In genomic region chr11:559712-560304, GRCh38 we compare ENCODE assay signal across 8 cellular contexts.
DNase-seq lines count a peak whose midpoint lies in the region; ATAC-seq and TF ChIP-seq lines count a peak whose summit lies in the region.

No MANE protein-coding gene starts in this region.

- H3K27me3 Mint-ChIP-seq in dendritic cell treated with granulocyte-macrophage colony-stimulating factor and Interleukin-4, amounts not matched to agents 40 ng/mL and 50 ng/mL, for 4 days = peaks cover 47% of the 10 kb centered on the region
- peaks cover 39% of the 10 kb centered on the region for H3K27me3 Mint-ChIP-seq in nephron (ENCODE audit: low read depth)

- no peak for ATAC-seq in HG03175 (IDR thresholded peaks at IDR 0.05; ENCODE audit: unreplicated experiment)
- ATAC-seq in GM18909 (IDR thresholded peaks at IDR 0.05; ENCODE audit: poor library complexity, unreplicated experiment) = no peak

- H3K4me1 Mint-ChIP-seq in dendritic cell treated with granulocyte-macrophage colony-stimulating factor and Interleukin-4, amounts not matched to agents 40 ng/mL and 50 ng/mL, for 4 days (ENCODE audit: low read depth) = peaks cover 39% of the 10 kb centered on the region
- peaks cover 5% of the 10 kb centered on the region for H3K4me1 Mint-ChIP-seq in nephron

- H3K4me3 ChIP-seq in LNCaP clone FGC (ENCODE audit: low read depth, low read length) = peak overlapping the region; percentile 62

- peaks cover 25% of the 10 kb centered on the region for H3K36me3 Mint-ChIP-seq in dendritic cell treated with granulocyte-macrophage colony-stimulating factor and Interleukin-4, amounts not matched to agents 40 ng/mL and 50 ng/mL, for 4 days (ENCODE audit: low read depth)
- H3K36me3 Mint-ChIP-seq in nephron (ENCODE audit: low read depth) = no peaks in the 10 kb centered on the region

- DNase-seq in LNCaP clone FGC (ENCODE audit: low read depth) (no peak), ACHN (no peak), GM03348 (ENCODE audit: low spot score) (no peak)

- peak overlapping the region; percentile 62 for H3K27ac Mint-ChIP-seq in dendritic cell treated with granulocyte-macrophage colony-stimulating factor and Interleukin-4, amounts not matched to agents 40 ng/mL and 50 ng/mL, for 4 days
- peak overlapping the region in 2 of 3 experiments; percentile 67 to 82 for H3K27ac Mint-ChIP-seq in nephron

- no peak for TF ChIP-seq CTCF in C4-2B (conservative IDR thresholded peaks at IDR 0.05)
- TF ChIP-seq CTCF in LNCaP clone FGC (IDR thresholded peaks at IDR 0.05; ENCODE audit: control insufficient read depth, extremely low read depth, insufficient read depth) = no peak
- no peak for TF ChIP-seq CTCF in nephron (IDR thresholded peaks at IDR 0.05; ENCODE audit: unreplicated experiment in 3 of 3)

- in situ Hi-C loops in ACHN (cut with HindIII; ENCODE audit: low pct_ligation_motif_present, low pct_unique_long_range_greater_than_20kb, low sequenced_read_pairs) = no loop called here

- no peaks in the 10 kb centered on the region for H3K9me3 Mint-ChIP-seq in dendritic cell treated with granulocyte-macrophage colony-stimulating factor and Interleukin-4, amounts not matched to agents 40 ng/mL and 50 ng/mL, for 4 days
- no peaks in the 10 kb centered on the region for H3K9me3 Mint-ChIP-seq in nephron

- H3K4me3 Mint-ChIP-seq in dendritic cell treated with granulocyte-macrophage colony-stimulating factor and Interleukin-4, amounts not matched to agents 40 ng/mL and 50 ng/mL, for 4 days = peak overlapping the region; percentile 78
- H3K4me3 Mint-ChIP-seq in nephron = peak overlapping the region; percentile 77 to 85 (median 82)

- intact Hi-C loops in dendritic cell treated with granulocyte-macrophage colony-stimulating factor and Interleukin-4, amounts not matched to agents 40 ng/mL and 50 ng/mL, for 4 days (cut with micrococcal nuclease) = loop anchor here (5.0 kb wide), 1 partner anchor 162 kb away; no protein-coding TSS in a partner anchor

- peak overlapping the region; percentile 99 for H3K27ac ChIP-seq in C4-2B
